8 cellular contexts compared by ENCODE assay signal in genomic region chrX:66030505-66031317, GRCh38. TPM values are rescaled to one million over a fixed set of nuclear protein-coding genes. Genes with fewer than 3 reads are reported as not detected.
DNase-seq lines count a peak whose midpoint lies in the region; ATAC-seq and TF ChIP-seq lines count a peak whose summit lies in the region.

No MANE protein-coding gene starts in this region.

- WGBS in right lobe of liver (ENCODE audit: insufficient coverage, low coverage, low lambda C conversion rate, missing lambda C conversion rate): 31% methylated on average over 7 of the region's 7 CpGs

- H3K9me3 ChIP-seq in right lobe of liver: no peaks in the 10 kb centered on the region

- H3K36me3 Mint-ChIP-seq in activated naive CD4-positive, alpha-beta T cell treated with anti-CD3 and anti-CD28 coated beads, Interleukin-2, amount 50 U/mL, for 72 hours: no peaks in the 10 kb centered on the region

- TF ChIP-seq POLR2A in right lobe of liver (IDR thresholded peaks at IDR 0.05): no peak

- no peaks in the 10 kb centered on the region for H3K36me3 ChIP-seq in right lobe of liver

- no peaks in the 10 kb centered on the region for H3K4me1 ChIP-seq in right lobe of liver

- H3K27me3 ChIP-seq in HL-60 (ENCODE audit: insufficient read depth, poor library complexity, severe bottlenecking) (no peaks in the 10 kb centered on the region), right lobe of liver (no peaks in the 10 kb centered on the region)

- H3K27ac ChIP-seq in HL-60 (replicated peaks) (no peak overlapping the region), right lobe of liver (no peak overlapping the region)

- intact Hi-C loops in right lobe of liver (cut with DNase I): no loop called here
- intact Hi-C loops in posterior vena cava (cut with DNase I): no loop called here

- ATAC-seq in GM18511 (IDR thresholded peaks at IDR 0.05; ENCODE audit: unreplicated experiment) (peak; percentile 88), right lobe of liver (peak; percentile 58 to 86 (median 79))
- ATAC-seq in activated naive CD4-positive, alpha-beta T cell treated with anti-CD3 and anti-CD28 coated beads, Interleukin-2, amount 50 U/mL, for 72 hours: peak; percentile 53 to 66

- H3K27ac Mint-ChIP-seq in activated naive CD4-positive, alpha-beta T cell treated with anti-CD3 and anti-CD28 coated beads, Interleukin-2, amount 50 U/mL, for 72 hours: no peak overlapping the region

- H3K9me3 Mint-ChIP-seq in activated naive CD4-positive, alpha-beta T cell treated with anti-CD3 and anti-CD28 coated beads, Interleukin-2, amount 50 U/mL, for 72 hours: no peaks in the 10 kb centered on the region

- no peak overlapping the region for H3K4me3 ChIP-seq in HL-60 (replicated peaks; ENCODE audit: insufficient read depth, low read length)
- no peak overlapping the region for H3K4me3 ChIP-seq in right lobe of liver

- DNase-seq in CD1c-positive myeloid dendritic cell (ENCODE audit: extremely low spot score): peak; percentile 49
- DNase-seq in HL-60 (ENCODE audit: low read depth in 1 of 2, low spot score in 1 of 2): peak in 1 of 2 experiments; percentile 61
- DNase-seq in activated naive CD4-positive, alpha-beta T cell treated with anti-CD3 and anti-CD28 coated beads, Interleukin-2, amount 50 U/mL, for 72 hours (ENCODE audit: low spot score in 2 of 2): peak in 1 of 2 donors; percentile 18
- DNase-seq in right lobe of liver: no peak
- DNase-seq in NK-92 (lab: John Stamatoyannopoulos, UW; ENCODE audit: unreplicated experiment): no peak
- DNase-seq in posterior vena cava (ENCODE audit: low spot score): no peak
- no peak for DNase-seq in DMS153 (lab: John Stamatoyannopoulos, UW)

- peak; percentile 56 for TF ChIP-seq CTCF in HL-60 (IDR thresholded peaks at IDR 0.05; ENCODE audit: insufficient read depth, low read length)
- peak; percentile 49 to 74 (median 64) for TF ChIP-seq CTCF in right lobe of liver (IDR thresholded peaks at IDR 0.05)

RNA-seq across cellular contexts. Expression of gene VSIG4, which starts 9.2 kb away (rescaled TPM):
- under 1 TPM in 1 of 2 donors, not detected in 1; 0.57 TPM for total RNA-seq in activated naive CD4-positive, alpha-beta T cell treated with anti-CD3 and anti-CD28 coated beads, Interleukin-2, amount 50 U/mL, for 72 hours
- total RNA-seq in right lobe of liver (10 to 100 TPM; 16.9 to 50.2 (median 31.4) TPM), posterior vena cava (100 to 1,000 TPM in 1 of 2 donors, 10 to 100 TPM in 1; 72.8 to 259 TPM)

Comparison
In these comparisons a context has a peak if more than half of its experiments do, and no peak if none do; other contexts are left out.
1. RNA of gene VSIG4, which starts 9.2 kb away (total RNA-seq): 72.8 to 259 TPM in posterior vena cava and 16.9 to 50.2 TPM in right lobe of liver; 0.57 TPM in activated naive CD4-positive, alpha-beta T cell treated with anti-CD3 and anti-CD28 coated beads, Interleukin-2, amount 50 U/mL, for 72 hours; every median in the first group is over 10 times any median in the second.
2. Peak in every context shown above with its lines, with median percentiles within 50 percentile points of each other: ATAC-seq.